8 cellular contexts compared by ENCODE assay signal in genomic region chr5:65721775-65722574, GRCh38. TPM values are rescaled to one million over a fixed set of nuclear protein-coding genes. Genes with fewer than 3 reads are reported as not detected.
DNase-seq lines count a peak whose midpoint lies in the region; ATAC-seq, FAIRE-seq and TF ChIP-seq lines count a peak whose summit lies in the region.

Gene NLN (plus strand): TSS chr5:65722205. CDS start chr5:65722374, 169 bp downstream.
A gene with protein sequence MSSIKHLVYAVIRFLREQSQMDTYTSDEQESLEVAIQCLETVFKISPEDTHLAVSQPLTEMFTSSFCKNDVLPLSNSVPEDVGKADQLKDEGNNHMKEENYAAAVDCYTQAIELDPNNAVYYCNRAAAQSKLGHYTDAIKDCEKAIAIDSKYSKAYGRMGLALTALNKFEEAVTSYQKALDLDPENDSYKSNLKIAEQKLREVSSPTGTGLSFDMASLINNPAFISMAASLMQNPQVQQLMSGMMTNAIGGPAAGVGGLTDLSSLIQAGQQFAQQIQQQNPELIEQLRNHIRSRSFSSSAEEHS (minus strand): TSS chr5:65722109. CDS start chr5:65720807, 1,302 bp downstream.

- peaks cover 0 to 4% (median 4%) of the 10 kb centered on the region in 3 donors for H3K4me1 ChIP-seq in pancreas
- H3K4me1 ChIP-seq in thyroid gland = peaks cover 3 to 5% of the 10 kb centered on the region in 2 donors

- peak within 1 kb of the TSS; percentile 36 to 64 (median 56) for H3K27ac ChIP-seq in pancreas
- H3K27ac ChIP-seq in thyroid gland = peak within 1 kb of the TSS; percentile 34 to 77 (median 72)

- TF ChIP-seq POLR2A in thyroid gland (IDR thresholded peaks at IDR 0.05) = peak; percentile 10 to 74

- no peaks in the 10 kb centered on the region for H3K36me3 Mint-ChIP-seq in activated naive CD8-positive, alpha-beta T cell

- peak within 1 kb of the TSS; percentile 92 for H3K4me3 Mint-ChIP-seq in activated naive CD8-positive, alpha-beta T cell

- H3K36me3 ChIP-seq in pancreas (no peaks in the 10 kb centered on the region), thyroid gland (no peaks in the 10 kb centered on the region)

- peak within 1 kb of the TSS; percentile 68 to 99 (median 94) for H3K4me3 ChIP-seq in pancreas
- H3K4me3 ChIP-seq in thyroid gland (replicated peaks in 1 of 3) = peak within 1 kb of the TSS; percentile 90 to 92 (median 90)

- H3K27me3 Mint-ChIP-seq in activated naive CD8-positive, alpha-beta T cell = no peaks in the 10 kb centered on the region

- peak within 1 kb of the TSS; percentile 97 for H3K27ac Mint-ChIP-seq in activated naive CD8-positive, alpha-beta T cell

- intact Hi-C loops in head of caudate nucleus (cut with DNase I) (no loop called here), pancreas (cut with DNase I) (no loop called here), thyroid gland (cut with DNase I) (no loop called here)

- peaks cover 27% of the 10 kb centered on the region for H3K4me1 Mint-ChIP-seq in activated naive CD8-positive, alpha-beta T cell (ENCODE audit: low read depth)

- FAIRE-seq in pancreas (lab: Jason Lieb, UNC) = no peak

- ATAC-seq in SK-N-SH treated with all-trans-retinoic acid at 6 μM for 48 hours = peak; percentile 92
- peak; percentile 96 to 99 (median 98) for ATAC-seq in pancreas

- 0 to 1% methylated on average over 47 to 92 of the region's 92 CpGs for WGBS in pancreas, 2 donors
- WGBS in thyroid gland, 2 donors = 1 to 2% methylated on average over 22 to 30 of the region's 92 CpGs

- H3K9me3 Mint-ChIP-seq in activated naive CD8-positive, alpha-beta T cell (ENCODE audit: low read depth) = no peaks in the 10 kb centered on the region

- TF ChIP-seq CTCF in pancreas (IDR thresholded peaks at IDR 0.05) = no peak
- TF ChIP-seq CTCF in thyroid gland (IDR thresholded peaks at IDR 0.05) = no peak

- H3K9me3 ChIP-seq in pancreas (no peaks in the 10 kb centered on the region), thyroid gland (no peaks in the 10 kb centered on the region)

- H3K27me3 ChIP-seq in pancreas (no peaks in the 10 kb centered on the region), thyroid gland (no peaks in the 10 kb centered on the region)

- DNase-seq in GF-D8 (lab: John Stamatoyannopoulos, UW) (peak; percentile 26), GOT3 (lab: John Stamatoyannopoulos, UW) (peak; percentile 56), LoVo (ENCODE audit: low spot score) (peak; percentile 90), head of caudate nucleus (peak; percentile 57 to 96 (median 93)), pancreas (peak; percentile 77 to 96 (median 88)), thyroid gland (peak; percentile 82 to 83)

TF ChIP-seq in SK-N-SH treated with all-trans-retinoic acid at 6 μM for 48 hours, 23 proteins besides CTCF, POLR2A, EP300 and RAD21:
- TF ChIP-seq ESRRG (CRISPR knock-in tag; IDR thresholded peaks at IDR 0.05) = no peak
- TF ChIP-seq TCF4 (CRISPR knock-in tag; IDR thresholded peaks at IDR 0.05; ENCODE audit: borderline replicate concordance) = no peak
- TF ChIP-seq GLIS3 (CRISPR knock-in tag; IDR thresholded peaks at IDR 0.05) = no peak
- TF ChIP-seq RARB (CRISPR knock-in tag; IDR thresholded peaks at IDR 0.05) = no peak
- TF ChIP-seq ZFP3 (CRISPR knock-in tag; IDR thresholded peaks at IDR 0.05) = no peak
- no peak for TF ChIP-seq CSRNP3 (CRISPR knock-in tag; IDR thresholded peaks at IDR 0.05)
- TF ChIP-seq BACH2 (CRISPR knock-in tag; IDR thresholded peaks at IDR 0.05; ENCODE audit: borderline replicate concordance) = no peak
- no peak for TF ChIP-seq CSDC2 (CRISPR knock-in tag; IDR thresholded peaks at IDR 0.05)
- TF ChIP-seq, protein P1, sequence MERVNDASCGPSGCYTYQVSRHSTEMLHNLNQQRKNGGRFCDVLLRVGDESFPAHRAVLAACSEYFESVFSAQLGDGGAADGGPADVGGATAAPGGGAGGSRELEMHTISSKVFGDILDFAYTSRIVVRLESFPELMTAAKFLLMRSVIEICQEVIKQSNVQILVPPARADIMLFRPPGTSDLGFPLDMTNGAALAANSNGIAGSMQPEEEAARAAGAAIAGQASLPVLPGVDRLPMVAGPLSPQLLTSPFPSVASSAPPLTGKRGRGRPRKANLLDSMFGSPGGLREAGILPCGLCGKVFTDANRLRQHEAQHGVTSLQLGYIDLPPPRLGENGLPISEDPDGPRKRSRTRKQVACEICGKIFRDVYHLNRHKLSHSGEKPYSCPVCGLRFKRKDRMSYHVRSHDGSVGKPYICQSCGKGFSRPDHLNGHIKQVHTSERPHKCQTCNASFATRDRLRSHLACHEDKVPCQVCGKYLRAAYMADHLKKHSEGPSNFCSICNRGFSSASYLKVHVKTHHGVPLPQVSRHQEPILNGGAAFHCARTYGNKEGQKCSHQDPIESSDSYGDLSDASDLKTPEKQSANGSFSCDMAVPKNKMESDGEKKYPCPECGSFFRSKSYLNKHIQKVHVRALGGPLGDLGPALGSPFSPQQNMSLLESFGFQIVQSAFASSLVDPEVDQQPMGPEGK (CRISPR knock-in tag; IDR thresholded peaks at IDR 0.05; ENCODE audit: borderline replicate concordance) = no peak
- TF ChIP-seq ZNF70 (CRISPR knock-in tag; IDR thresholded peaks at IDR 0.05) = no peak
- TF ChIP-seq ZNF565 (CRISPR knock-in tag; conservative IDR thresholded peaks at IDR 0.05; ENCODE audit: low read depth) = no peak
- TF ChIP-seq TOX (CRISPR knock-in tag; IDR thresholded peaks at IDR 0.05; ENCODE audit: borderline replicate concordance) = no peak

RNA-seq across cellular contexts. Expression of gene NLN, which starts in this region (rescaled TPM):
- 10 to 100 TPM in 1 of 6 donors, 1 to 10 TPM in 5; 7.0 to 15.0 (median 9.2) TPM for total RNA-seq in pancreas
- 1 to 10 TPM; 1.8 to 1.9 TPM for polyA plus RNA-seq in pancreas
- total RNA-seq in thyroid gland = 10 to 100 TPM in 3 of 4 donors, 1 to 10 TPM in 1; 8.7 to 17.5 (median 13.1) TPM

RNA-seq across cellular contexts. Expression of the second gene that starts in this region (rescaled TPM):
- 1 to 10 TPM; 1.5 to 3.8 (median 2.6) TPM for total RNA-seq in pancreas
- polyA plus RNA-seq in pancreas = 1 to 10 TPM in 1 of 2 donors, under 1 TPM in 1; 0.84 to 1.7 TPM
- total RNA-seq in thyroid gland = 10 to 100 TPM in 1 of 4 donors, 1 to 10 TPM in 3; 5.0 to 12.0 (median 6.3) TPM

Comparison
In these comparisons a context has a peak if more than half of its experiments do, and no peak if none do; other contexts are left out.
1. Peak in every context shown above with its lines: DNase-seq, ATAC-seq, H3K4me3 ChIP-seq and H3K27ac ChIP-seq.
2. DNase-seq: peak in every context shown above with its lines; median percentile 93 in head of caudate nucleus; 90 in LoVo; 88 in pancreas; 82 in thyroid gland; 56 in GOT3; 26 in GF-D8.